Comparison of ENCODE assay signal across 9 cellular contexts in the genomic region with DNA sequence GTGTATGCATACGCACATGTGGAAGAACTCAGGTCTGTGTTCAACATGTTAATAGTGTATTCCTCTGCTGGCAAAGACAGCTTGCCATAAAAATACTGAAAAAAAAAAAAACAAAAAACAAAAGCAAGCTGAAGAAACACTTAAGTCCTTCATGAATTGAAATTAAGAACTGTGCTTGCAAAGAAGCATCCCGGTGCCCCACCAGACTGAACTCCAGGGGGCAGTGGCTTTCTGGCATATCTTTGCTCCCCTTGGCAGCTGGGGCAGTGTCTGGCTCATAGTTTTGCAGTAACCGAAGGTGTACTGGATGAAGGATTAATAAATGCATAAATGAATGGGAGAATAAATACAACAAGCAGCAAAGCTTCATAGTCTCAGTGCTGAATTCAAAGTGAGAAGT.
DNase-seq lines count a peak whose midpoint lies in the region; ATAC-seq and TF ChIP-seq lines count a peak whose summit lies in the region.
"Had no signal": no experiment of that assay in that cellular context is flagged by ENCODE, and none has a peak within 500 bp of the region (broad histone marks: within the 10 kb centered on the region; RNA-seq: fewer than 3 reads in every experiment).

No MANE protein-coding gene starts in this region.

- peak; percentile 11 for DNase-seq in NCI-H1105 treated with DMSO at 0.1 percent for 48 hours (lab: John Stamatoyannopoulos, UW)
- DNase-seq in NCI-H1105 (lab: John Stamatoyannopoulos, UW): no peak
- no peak for DNase-seq in PC-9
- DNase-seq in fibroblast of peridontal ligament (ENCODE audit: extremely low read depth): peak; percentile 59
- DNase-seq in pons (ENCODE audit: low spot score): peak; percentile 60
- no peak for DNase-seq in effector memory CD4-positive, alpha-beta T cell

- no peaks in the 10 kb centered on the region for H3K9me2 ChIP-seq in PC-9 (ENCODE audit: insufficient read depth)

- CTCF ChIA-PET in PC-9 (lab: Charles Lee): no interaction called here

- H3K79me2 ChIP-seq in PC-9 (ENCODE audit: low read depth): no peaks in the 10 kb centered on the region

- H3K27me3 ChIP-seq in PC-9 (ENCODE audit: insufficient read depth, low read depth): no peaks in the 10 kb centered on the region
- no peaks in the 10 kb centered on the region for H3K27me3 ChIP-seq in effector memory CD4-positive, alpha-beta T cell (replicated peaks; ENCODE audit: control insufficient read depth, insufficient read depth, low read length, poor library complexity, severe bottlenecking)

- no peak overlapping the region for H3K4me2 ChIP-seq in PC-9

- H3F3A ChIP-seq in PC-9 (ENCODE audit: insufficient read depth, low read depth): no peaks in the 10 kb centered on the region

- H3K4me3 ChIP-seq in PC-9: no peak overlapping the region
- no peak overlapping the region for H3K4me3 ChIP-seq in effector memory CD4-positive, alpha-beta T cell (ENCODE audit: insufficient read depth, low read depth, low read length, poor library complexity, severe bottlenecking)
- H3K4me3 ChIP-seq: skin epidermis had no signal

- peak; percentile 43; the same call in 1 of the 2 replicates for TF ChIP-seq CTCF in PC-9 (conservative IDR thresholded peaks at IDR 0.05)

- no peaks in the 10 kb centered on the region for H4K20me1 ChIP-seq in PC-9 (ENCODE audit: insufficient read depth)

- POLR2A ChIA-PET in PC-9 (lab: Charles Lee; ENCODE audit: unreplicated experiment): no interaction called here

- no peaks in the 10 kb centered on the region for H3K9me3 ChIP-seq in PC-9 (ENCODE audit: insufficient read depth, low read depth)
- H3K9me3 ChIP-seq in effector memory CD4-positive, alpha-beta T cell (ENCODE audit: control insufficient read depth, low read length): no peaks in the 10 kb centered on the region

- BruUV-seq in PC-9 (replicated peaks; lab: Mats Ljungman, UMichigan): no TSS peak

- intact Hi-C loops in PC-9 (cut with micrococcal nuclease; ENCODE audit: unreplicated experiment): no loop called here

- no peaks in the 10 kb centered on the region for H3K4me1 ChIP-seq in PC-9 (replicated peaks; ENCODE audit: insufficient read depth)
- no peaks in the 10 kb centered on the region for H3K4me1 ChIP-seq in effector memory CD4-positive, alpha-beta T cell (ENCODE audit: control insufficient read depth, insufficient read depth, low read length, poor library complexity, severe bottlenecking)

- ATAC-seq in HG02571 (IDR thresholded peaks at IDR 0.05; ENCODE audit: unreplicated experiment) (no peak), GM21360 (IDR thresholded peaks at IDR 0.05; ENCODE audit: unreplicated experiment) (no peak)

- no peak overlapping the region for H2AFZ ChIP-seq in PC-9

- no peak overlapping the region for H3K27ac ChIP-seq in PC-9
- H3K27ac ChIP-seq in effector memory CD4-positive, alpha-beta T cell (ENCODE audit: insufficient read depth, low read length, poor library complexity, severe bottlenecking): no peak overlapping the region

- no peaks in the 10 kb centered on the region for H3K36me3 ChIP-seq in PC-9 (ENCODE audit: low read depth)
- H3K36me3 ChIP-seq in effector memory CD4-positive, alpha-beta T cell (ENCODE audit: control insufficient read depth, insufficient read depth, low read length): no peaks in the 10 kb centered on the region

Comparison
In these comparisons a context has a peak if more than half of its experiments do, and no peak if none do; other contexts are left out.
1. DNase-seq: peak in NCI-H1105 treated with DMSO at 0.1 percent for 48 hours (single experiment), fibroblast of peridontal ligament (single experiment) and pons (single experiment); none in NCI-H1105 (single experiment), PC-9 (0 of 2) and effector memory CD4-positive, alpha-beta T cell (0 of 3).